ENCODE assay signal across 20 cellular contexts in the genomic region with DNA sequence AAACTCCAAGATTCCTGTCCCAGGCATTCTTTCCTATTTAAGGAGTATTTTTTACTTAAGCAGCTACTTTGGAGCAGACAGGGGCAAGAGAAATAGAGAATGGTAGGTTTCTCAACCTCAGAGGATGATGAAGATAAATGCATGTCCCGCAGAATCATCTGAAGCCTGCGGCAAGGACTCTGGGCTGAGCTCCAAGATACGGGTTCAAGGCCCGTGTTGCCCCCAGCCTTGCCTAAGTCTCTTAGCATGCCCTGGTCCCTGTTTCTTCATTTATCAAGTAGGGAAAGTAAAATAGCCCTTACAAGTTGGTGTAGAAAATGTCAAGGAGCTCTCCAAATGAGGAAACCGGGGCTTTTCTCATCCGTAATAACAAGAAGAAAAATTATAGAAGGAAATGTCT.
"Had no signal": no experiment of that assay in that cellular context is flagged by ENCODE, and none has a peak within 500 bp of the region (broad histone marks: within the 10 kb centered on the region; RNA-seq: fewer than 3 reads in every experiment).

No MANE protein-coding gene starts in this region.

- H3K79me2 ChIP-seq: parathyroid adenoma had no signal

- H2AFZ ChIP-seq: parathyroid adenoma had no signal

- DNase-seq: central memory CD4-positive, alpha-beta T cell; cortex of kidney; effector CD8-positive, alpha-beta T cell; immature natural killer cell; left ventricle myocardium inferior; mesenchymal stem cell; midbrain; naive B cell; nephron progenitor cell; psoas muscle; stimulated activated CD4-positive, alpha-beta T cell treated with anti-CD3 and anti-CD28 coated beads, Interleukin-12 subunit alpha, Interleukin-12 subunit beta, amount 100 ng/mL, for 4 hours; stimulated activated CD4-positive, alpha-beta T cell treated with anti-CD3 and anti-CD28 coated beads, Interleukin-2, amount 100 ng/mL, for 48 hours; stimulated activated naive CD4-positive, alpha-beta T cell treated with Interleukin-2 at 50 U/mL for 16 hours had no signal

- H3K36me3 ChIP-seq: left ventricle myocardium inferior, tibial artery had no signal

- ATAC-seq: esophagus mucosa, psoas muscle, sciatic nerve had no signal

- H3K9ac ChIP-seq: parathyroid adenoma had no signal

- H3K27me3 ChIP-seq: dorsolateral prefrontal cortex, tibial artery had no signal

- H3K27ac ChIP-seq: dorsolateral prefrontal cortex, left ventricle myocardium inferior, parathyroid adenoma, psoas muscle, skin epidermis, tibial artery had no signal

- H3K9me3 ChIP-seq: left ventricle myocardium inferior, psoas muscle, tibial artery had no signal

- H3K4me3 ChIP-seq: dorsolateral prefrontal cortex, left ventricle myocardium inferior, lung, psoas muscle, skin epidermis, tibial artery had no signal
